Comparison of ENCODE assay signal across 1 cellular context in the genomic region with DNA sequence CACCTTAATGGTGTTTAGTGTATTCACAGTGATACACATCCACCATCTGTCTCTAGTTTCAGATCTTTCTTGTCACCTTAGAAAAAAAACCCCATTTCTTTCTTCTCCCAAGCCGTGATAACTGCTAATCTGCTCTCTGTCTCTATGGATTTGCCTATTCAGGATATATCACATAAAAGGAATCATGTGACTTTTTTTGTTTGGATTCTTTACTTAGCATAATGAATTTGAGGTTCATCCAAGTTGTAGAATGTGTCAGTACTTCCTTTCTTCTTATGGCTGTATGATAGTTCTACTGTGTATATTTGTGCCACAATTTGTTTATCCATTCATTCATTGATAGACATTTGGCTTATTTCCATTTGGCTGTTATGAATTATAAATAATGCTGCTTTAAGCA.
TF ChIP-seq lines count a peak whose summit lies in the region.

No MANE protein-coding gene starts in this region.

TF ChIP-seq in K562, 482 proteins besides CTCF, POLR2A, EP300 and RAD21 (continued from another document):
- TF ChIP-seq, protein P1, sequence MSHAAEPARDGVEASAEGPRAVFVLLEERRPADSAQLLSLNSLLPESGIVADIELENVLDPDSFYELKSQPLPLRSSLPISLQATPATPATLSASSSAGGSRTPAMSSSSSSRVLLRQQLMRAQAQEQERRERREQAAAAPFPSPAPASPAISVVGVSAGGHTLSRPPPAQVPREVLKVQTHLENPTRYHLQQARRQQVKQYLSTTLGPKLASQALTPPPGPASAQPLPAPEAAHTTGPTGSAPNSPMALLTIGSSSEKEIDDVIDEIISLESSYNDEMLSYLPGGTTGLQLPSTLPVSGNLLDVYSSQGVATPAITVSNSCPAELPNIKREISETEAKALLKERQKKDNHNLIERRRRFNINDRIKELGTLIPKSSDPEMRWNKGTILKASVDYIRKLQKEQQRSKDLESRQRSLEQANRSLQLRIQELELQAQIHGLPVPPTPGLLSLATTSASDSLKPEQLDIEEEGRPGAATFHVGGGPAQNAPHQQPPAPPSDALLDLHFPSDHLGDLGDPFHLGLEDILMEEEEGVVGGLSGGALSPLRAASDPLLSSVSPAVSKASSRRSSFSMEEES (CRISPR knock-in tag; IDR thresholded peaks at IDR 0.05): peak; percentile 84
- TF ChIP-seq ZSCAN32 (CRISPR knock-in tag; IDR thresholded peaks at IDR 0.05) (no peak), TOE1 (IDR thresholded peaks at IDR 0.05; ENCODE audit: borderline replicate concordance) (0 out of 2 replicates have a peak, but pooled peaks have one; percentile 38), TOE1 (CRISPR knock-in tag; IDR thresholded peaks at IDR 0.05; ENCODE audit: borderline replicate concordance, low read depth) (no peak), ZNF507 (tag; conservative IDR thresholded peaks at IDR 0.05) (no peak), NFIX (CRISPR knock-in tag; IDR thresholded peaks at IDR 0.05; ENCODE audit: low read depth) (no peak), ESRRB (CRISPR knock-in tag; IDR thresholded peaks at IDR 0.05; ENCODE audit: borderline replicate concordance) (no peak), SUPT5H (IDR thresholded peaks at IDR 0.05) (no peak), SMAD4 (CRISPR knock-in tag; conservative IDR thresholded peaks at IDR 0.05) (no peak), PHB2 (IDR thresholded peaks at IDR 0.05; ENCODE audit: low read depth) (no peak), PHTF2 (CRISPR knock-in tag; IDR thresholded peaks at IDR 0.05) (no peak)
- TF ChIP-seq, protein P2, sequence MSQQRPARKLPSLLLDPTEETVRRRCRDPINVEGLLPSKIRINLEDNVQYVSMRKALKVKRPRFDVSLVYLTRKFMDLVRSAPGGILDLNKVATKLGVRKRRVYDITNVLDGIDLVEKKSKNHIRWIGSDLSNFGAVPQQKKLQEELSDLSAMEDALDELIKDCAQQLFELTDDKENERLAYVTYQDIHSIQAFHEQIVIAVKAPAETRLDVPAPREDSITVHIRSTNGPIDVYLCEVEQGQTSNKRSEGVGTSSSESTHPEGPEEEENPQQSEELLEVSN (IDR thresholded peaks at IDR 0.05; ENCODE audit: borderline replicate concordance in 1 of 2, extremely low read depth in 1 of 2, insufficient read depth in 1 of 2, insufficient read length in 1 of 2, low read depth in 1 of 2, low read length in 1 of 2, poor library complexity in 1 of 2, severe bottlenecking in 1 of 2): no peak
- TF ChIP-seq, protein P3, sequence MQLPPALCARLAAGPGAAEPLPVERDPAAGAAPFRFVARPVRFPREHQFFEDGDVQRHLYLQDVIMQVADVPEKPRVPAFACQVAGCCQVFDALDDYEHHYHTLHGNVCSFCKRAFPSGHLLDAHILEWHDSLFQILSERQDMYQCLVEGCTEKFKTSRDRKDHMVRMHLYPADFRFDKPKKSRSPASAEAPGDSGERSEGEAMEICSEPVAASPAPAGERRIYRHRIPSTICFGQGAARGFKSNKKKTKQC (CRISPR knock-in tag; IDR thresholded peaks at IDR 0.05): no peak
TF ChIP-seq in K562: peak in this region for 2.
